In genomic region chr1:63912643-63913042, GRCh38 we compare ENCODE assay signal across 27 cellular contexts.
DNase-seq lines count a peak whose midpoint lies in the region; ATAC-seq and TF ChIP-seq lines count a peak whose summit lies in the region.
"Had no signal": no experiment of that assay in that cellular context is flagged by ENCODE, and none has a peak within 500 bp of the region (broad histone marks: within the 10 kb centered on the region; RNA-seq: fewer than 3 reads in every experiment).

No MANE protein-coding gene starts in this region.

- DNase-seq in Right ventricle myocardium inferior (ENCODE audit: missing footprints) = no peak
- DNase-seq in cardiac septum (ENCODE audit: low spot score) = no peak
- no peak for DNase-seq in heart left ventricle
- no peak for DNase-seq in DMS114 treated with DMSO at 0.1 percent for 48 hours (lab: John Stamatoyannopoulos, UW; ENCODE audit: unreplicated experiment)
- no peak for DNase-seq in breast epithelium (ENCODE audit: low spot score in 2 of 2)
- DNase-seq: activated CD4-positive, alpha-beta memory T cell treated with anti-CD3 and anti-CD28 coated beads for 36 hours; activated CD8-positive, alpha-beta memory T cell treated with anti-CD3 and anti-CD28 coated beads, Interleukin-2, amount 50 U/mL, for 48 hours; activated naive CD4-positive, alpha-beta T cell treated with anti-CD3 and anti-CD28 coated beads, Interleukin-2, amount 50 U/mL, for 16 hours; EL; foreskin keratinocyte; hippocampal formation; immature natural killer cell; KBM-7; MG63; naive B cell; NCI-H2029; NCI-H526 treated with DMSO at 0.1 percent for 48 hours; occipital lobe; SHP77 treated with DMSO at 0.1 percent for 48 hours; SW 1271; T-helper 9 cell had no signal

- H3K4me3 ChIP-seq in heart left ventricle (no peak overlapping the region), parathyroid adenoma (ENCODE audit: low read depth, low read length) (no peak overlapping the region), breast epithelium (no peak overlapping the region)
- H3K4me3 ChIP-seq: esophagus muscularis mucosa, MG63 had no signal

- TF ChIP-seq CTCF in heart left ventricle (IDR thresholded peaks at IDR 0.05) = no peak
- TF ChIP-seq CTCF in parathyroid adenoma (IDR thresholded peaks at IDR 0.05) = no peak
- no peak for TF ChIP-seq CTCF in breast epithelium (IDR thresholded peaks at IDR 0.05)

- H3K4me1 ChIP-seq in heart left ventricle = peaks cover 0 to 71% (median 25%) of the 10 kb centered on the region in 12 donors
- H3K4me1 ChIP-seq in parathyroid adenoma = peaks cover 19% of the 10 kb centered on the region
- H3K4me1 ChIP-seq in breast epithelium = no peaks in the 10 kb centered on the region
- H3K4me1 ChIP-seq: foreskin keratinocyte had no signal

- ATAC-seq in Right ventricle myocardium inferior (peak; percentile 26), heart left ventricle (peak; percentile 16 to 34 (median 31)), GM19463 (IDR thresholded peaks at IDR 0.05; ENCODE audit: unreplicated experiment) (no peak), HG03442 (IDR thresholded peaks at IDR 0.05; ENCODE audit: unreplicated experiment) (no peak)
- ATAC-seq: activated CD4-positive, CD25-positive, alpha-beta regulatory T cell treated with anti-CD3 and anti-CD28 coated beads, Interleukin-2, amount 50 U/mL, for 24 hours; foreskin keratinocyte had no signal

- H3K9me3 ChIP-seq in heart left ventricle (no peaks in the 10 kb centered on the region), parathyroid adenoma (ENCODE audit: control insufficient read depth, low read length) (no peaks in the 10 kb centered on the region), breast epithelium (no peaks in the 10 kb centered on the region)
- H3K9me3 ChIP-seq: esophagus muscularis mucosa, MG63 had no signal

- no peaks in the 10 kb centered on the region for H3K27me3 ChIP-seq in heart left ventricle
- H3K27me3 ChIP-seq in parathyroid adenoma (ENCODE audit: control insufficient read depth, insufficient read depth, low read length) = no peaks in the 10 kb centered on the region
- no peaks in the 10 kb centered on the region for H3K27me3 ChIP-seq in breast epithelium
- H3K27me3 ChIP-seq: esophagus muscularis mucosa, foreskin keratinocyte, MG63 had no signal

- no peak overlapping the region for H3K9ac ChIP-seq in parathyroid adenoma

- TF ChIP-seq POLR2A in heart left ventricle (IDR thresholded peaks at IDR 0.05) (no peak), breast epithelium (IDR thresholded peaks at IDR 0.05) (no peak)

- peak overlapping the region in 8 of 12 donors; percentile 26 to 68 (median 57) for H3K27ac ChIP-seq in heart left ventricle
- H3K27ac ChIP-seq in parathyroid adenoma = peak overlapping the region; percentile 11
- H3K27ac ChIP-seq in breast epithelium = no peak overlapping the region
- H3K27ac ChIP-seq: 22Rv1, esophagus muscularis mucosa, foreskin keratinocyte had no signal

- 38 to 46% (median 41%) methylated on average over 5 of the region's 5 CpGs for WGBS in heart left ventricle, 4 donors

- intact Hi-C loops in Right ventricle myocardium inferior (cut with DNase I) = loop anchor here (5.0 kb wide), 1 partner anchor 215 kb away; no protein-coding TSS in a partner anchor
- intact Hi-C loops in cardiac septum (cut with DNase I) = loop anchor here (5.0 kb wide), 2 partner anchors 50 to 135 kb away; no protein-coding TSS in a partner anchor
- intact Hi-C loops in heart left ventricle (cut with DNase I) = loop anchor here in 5 of 10 donors (5.0 to 10.0 kb wide), 4 partner anchors 130 to 222 kb away; partner anchors contain the start of gene ROR1 (in 1 of the 5)
- intact Hi-C loops in breast epithelium (cut with DNase I; ENCODE audit: low total_unique reads) = no loop called here

- H2AFZ ChIP-seq in parathyroid adenoma = no peak overlapping the region

- H3K79me2 ChIP-seq in parathyroid adenoma = peaks cover 2% of the 10 kb centered on the region

- H3K4me2 ChIP-seq in parathyroid adenoma (ENCODE audit: low read length) = peak overlapping the region; percentile 14

- H3K36me3 ChIP-seq in heart left ventricle (no peaks in the 10 kb centered on the region), parathyroid adenoma (ENCODE audit: control insufficient read depth, insufficient read depth, low read length) (no peaks in the 10 kb centered on the region), breast epithelium (no peaks in the 10 kb centered on the region)
- H3K36me3 ChIP-seq: esophagus muscularis mucosa, MG63 had no signal

Comparison
In these comparisons a context has a peak if more than half of its experiments do, and no peak if none do; other contexts are left out.
1. ATAC-seq: peak in Right ventricle myocardium inferior (single experiment) and heart left ventricle (4 of 4); none in GM19463 (single experiment) and HG03442 (single experiment).
2. H3K27ac ChIP-seq: peak in heart left ventricle (8 of 12) and parathyroid adenoma (single experiment); none in breast epithelium (0 of 2).